In the genomic region with DNA sequence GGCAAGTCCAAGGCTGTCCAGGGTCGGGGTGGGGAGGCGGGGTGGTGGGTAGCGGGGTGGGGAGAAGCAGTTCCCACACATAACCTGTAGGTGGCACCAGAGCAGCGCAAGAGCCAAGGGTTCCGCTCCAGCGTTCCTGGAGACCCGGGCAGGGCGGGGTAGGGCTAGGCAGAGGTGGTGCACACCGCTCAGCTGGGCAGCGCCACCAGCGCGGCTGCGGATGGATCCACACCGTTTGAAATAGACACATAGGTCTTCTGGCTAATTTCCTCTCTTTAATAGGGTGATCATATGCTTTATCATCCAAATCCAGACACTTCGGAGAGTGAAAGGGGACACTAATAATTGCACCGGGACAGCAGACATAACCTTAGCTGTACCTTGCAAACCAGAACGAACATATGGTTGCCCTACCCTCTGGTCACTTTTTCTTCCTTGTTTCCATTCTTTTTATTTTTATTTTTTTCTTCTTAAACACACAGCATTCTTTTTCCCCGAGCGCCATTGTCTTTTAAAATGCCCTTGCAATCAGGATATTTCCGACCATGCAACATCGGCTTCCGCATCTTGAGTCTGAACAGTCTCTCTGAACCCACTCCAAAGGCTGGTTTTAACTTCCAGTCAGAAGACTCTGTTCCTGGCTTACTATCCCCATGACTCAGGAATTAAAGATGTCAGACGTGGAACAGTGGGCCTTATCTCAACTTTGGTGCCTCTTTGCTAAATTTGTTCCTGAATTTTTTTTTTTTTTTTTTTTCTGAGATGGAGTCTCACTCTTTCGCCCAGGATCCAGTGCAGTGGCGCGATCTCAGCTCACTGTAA, we compare ENCODE assay signal across 8 cellular contexts. TPM values are rescaled to one million over a fixed set of nuclear protein-coding genes. Genes with fewer than 3 reads are reported as not detected.
A peak's percentile ranks its signal among the peaks of the same experiment; 100 is the strongest.
DNase-seq lines count a peak whose midpoint lies in the region; ATAC-seq, FAIRE-seq and TF ChIP-seq lines count a peak whose summit lies in the region.

No MANE protein-coding gene starts in this region.

- no peak overlapping the region for H3K27ac ChIP-seq in right atrium auricular region

- no peak overlapping the region for H3K27ac Mint-ChIP-seq in activated naive CD8-positive, alpha-beta T cell treated with anti-CD3 and anti-CD28 coated beads, Interleukin-2, amount 50 U/mL, for 24 hours

- H3K9me3 ChIP-seq in right atrium auricular region, result no peaks in the 10 kb centered on the region

- FAIRE-seq in GM12891 (lab: Jason Lieb, UNC), result peak; percentile 94

- H3K4me3 ChIP-seq in right atrium auricular region, result peak overlapping the region; percentile 10 to 36

- TF ChIP-seq CTCF in right atrium auricular region (IDR thresholded peaks at IDR 0.05), result peak; percentile 93 to 97

- peaks cover 0 to 8% of the 10 kb centered on the region in 2 donors for H3K4me1 ChIP-seq in right atrium auricular region

- no peaks in the 10 kb centered on the region for H3K36me3 Mint-ChIP-seq in activated naive CD8-positive, alpha-beta T cell treated with anti-CD3 and anti-CD28 coated beads, Interleukin-2, amount 50 U/mL, for 24 hours (ENCODE audit: low read depth)

- no peaks in the 10 kb centered on the region for H3K9me3 Mint-ChIP-seq in activated naive CD8-positive, alpha-beta T cell treated with anti-CD3 and anti-CD28 coated beads, Interleukin-2, amount 50 U/mL, for 24 hours

- peaks cover 2% of the 10 kb centered on the region for H3K4me1 Mint-ChIP-seq in activated naive CD8-positive, alpha-beta T cell treated with anti-CD3 and anti-CD28 coated beads, Interleukin-2, amount 50 U/mL, for 24 hours

- H3K27me3 ChIP-seq in right atrium auricular region, result no peaks in the 10 kb centered on the region

- no peak for TF ChIP-seq POLR2A in GM12891 (IDR thresholded peaks at IDR 0.05; ENCODE audit: low read depth, low read length)

- ATAC-seq in HG02870 (IDR thresholded peaks at IDR 0.05; ENCODE audit: unreplicated experiment) (peak; percentile 93), GM18873 (IDR thresholded peaks at IDR 0.05; ENCODE audit: low FRiP score, unreplicated experiment) (no peak)
- peak; percentile 100 for ATAC-seq in activated naive CD8-positive, alpha-beta T cell treated with anti-CD3 and anti-CD28 coated beads, Interleukin-2, amount 50 U/mL, for 24 hours

- peak overlapping the region; percentile 39 for H3K4me3 Mint-ChIP-seq in activated naive CD8-positive, alpha-beta T cell treated with anti-CD3 and anti-CD28 coated beads, Interleukin-2, amount 50 U/mL, for 24 hours

- peaks cover 16% of the 10 kb centered on the region for H3K27me3 Mint-ChIP-seq in activated naive CD8-positive, alpha-beta T cell treated with anti-CD3 and anti-CD28 coated beads, Interleukin-2, amount 50 U/mL, for 24 hours

- H3K36me3 ChIP-seq in right atrium auricular region, result no peaks in the 10 kb centered on the region

- DNase-seq in GM12891 (ENCODE audit: insufficient read length, low spot score), result peak; percentile 83
- DNase-seq in NCI-H1436 (lab: John Stamatoyannopoulos, UW), result peak; percentile 85
- peak; percentile 73 for DNase-seq in T follicular helper cell (ENCODE audit: low read depth)
- peak; percentile 87 for DNase-seq in activated naive CD8-positive, alpha-beta T cell treated with anti-CD3 and anti-CD28 coated beads, Interleukin-2, amount 50 U/mL, for 24 hours
- DNase-seq in right atrium auricular region (ENCODE audit: low spot score), result peak; percentile 75
- DNase-seq in retina, result peak; percentile 85

TF ChIP-seq in GM12891, 5 proteins besides CTCF, POLR2A, EP300 and RAD21:
- no peak for TF ChIP-seq TAF1 (IDR thresholded peaks at IDR 0.05; ENCODE audit: low read depth, low read length)
- peak; percentile 92 for TF ChIP-seq PAX5 (IDR thresholded peaks at IDR 0.05; ENCODE audit: insufficient read depth, low read length, severe bottlenecking)
TF ChIP-seq in GM12891: peak in this region for 1.

RNA-seq across cellular contexts. Expression of a gene that starts 12.5 kb away (rescaled TPM):
- 6.0 TPM for polyA plus RNA-seq in GM12891 (2012; ENCODE audit: low read depth, missing spikeins)
- 1 to 10 TPM; 4.9 to 5.6 TPM for total RNA-seq in right atrium auricular region
